ENCODE assay signal across 8 cellular contexts in genomic region chr10:3468919-3469638, GRCh38.
DNase-seq lines count a peak whose midpoint lies in the region; ATAC-seq and TF ChIP-seq lines count a peak whose summit lies in the region.

No MANE protein-coding gene starts in this region.

- POLR2A ChIA-PET in RWPE1 (lab: Yijun Ruan, JAX; ENCODE audit: low non-redundant PET) = no interaction called here

- H3K4me3 Mint-ChIP-seq in activated T-cell treated with anti-CD3 and anti-CD28 coated beads, Interleukin-2, amount 50 U/mL, for 4 hours = peak overlapping the region; percentile 27

- H3K36me3 Mint-ChIP-seq in activated T-cell treated with anti-CD3 and anti-CD28 coated beads, Interleukin-2, amount 50 U/mL, for 4 hours (ENCODE audit: insufficient read depth) = no peaks in the 10 kb centered on the region

- H3K9me3 ChIP-seq in neutrophil = no peaks in the 10 kb centered on the region

- H3K4me1 ChIP-seq in neutrophil (ENCODE audit: control insufficient read depth in 1 of 2, insufficient read depth in 1 of 2, low read depth in 1 of 2, low read length in 1 of 2) = peaks cover 88 to 97% of the 10 kb centered on the region in 2 experiments

- no peak for DNase-seq in activated T-cell treated with anti-CD3 and anti-CD28 coated beads, Interleukin-2, amount 50 U/mL, for 4 hours
- DNase-seq in activated T-cell treated with anti-CD3 and anti-CD28 coated beads, Interleukin-2, amount 50 U/mL, for 1 hour = no peak
- DNase-seq in RWPE1 (ENCODE audit: low spot score) (peak; percentile 74), epidermal melanocyte (ENCODE audit: insufficient read length, low spot score) (peak; percentile 43), NCI-H524 (lab: John Stamatoyannopoulos, UW) (no peak), NCI-H526 (lab: John Stamatoyannopoulos, UW) (no peak)

- no peaks in the 10 kb centered on the region for H3K36me3 ChIP-seq in neutrophil

- H3K4me3 ChIP-seq in neutrophil (ENCODE audit: low read depth in 1 of 2, low read length in 1 of 2) = peak overlapping the region; percentile 51 to 66

- peak; percentile 32 to 47 for ATAC-seq in activated T-cell treated with anti-CD3 and anti-CD28 coated beads, Interleukin-2, amount 50 U/mL, for 4 hours
- no peak for ATAC-seq in GM21619 (IDR thresholded peaks at IDR 0.05; ENCODE audit: unreplicated experiment)

- CTCF ChIA-PET in RWPE1 (lab: Yijun Ruan, JAX) = no interaction called here

- H3K27me3 ChIP-seq in neutrophil = no peaks in the 10 kb centered on the region

- peaks cover 54% of the 10 kb centered on the region for H3K4me1 Mint-ChIP-seq in activated T-cell treated with anti-CD3 and anti-CD28 coated beads, Interleukin-2, amount 50 U/mL, for 4 hours (ENCODE audit: low read depth)

- H3K27ac ChIP-seq in RWPE1 (peak overlapping the region; percentile 96), neutrophil (peak overlapping the region; percentile 83)

- TF ChIP-seq CTCF in RWPE1 (conservative IDR thresholded peaks at IDR 0.05; ENCODE audit: low read depth) = no peak
- TF ChIP-seq CTCF in neutrophil (IDR thresholded peaks at IDR 0.05) = no peak

- H3K27me3 Mint-ChIP-seq in activated T-cell treated with anti-CD3 and anti-CD28 coated beads, Interleukin-2, amount 50 U/mL, for 4 hours (ENCODE audit: low read depth) = no peaks in the 10 kb centered on the region

- H3K9me3 Mint-ChIP-seq in activated T-cell treated with anti-CD3 and anti-CD28 coated beads, Interleukin-2, amount 50 U/mL, for 4 hours = no peaks in the 10 kb centered on the region

Comparison
In these comparisons a context has a peak if more than half of its experiments do, and no peak if none do; other contexts are left out.
1. DNase-seq: peak in RWPE1 (single experiment) and epidermal melanocyte (single experiment); none in activated T-cell treated with anti-CD3 and anti-CD28 coated beads, Interleukin-2, amount 50 U/mL, for 4 hours (single experiment), activated T-cell treated with anti-CD3 and anti-CD28 coated beads, Interleukin-2, amount 50 U/mL, for 1 hour (single experiment), NCI-H524 (0 of 2) and NCI-H526 (0 of 2).